ENCODE assay signal across 2 cellular contexts in the genomic region with DNA sequence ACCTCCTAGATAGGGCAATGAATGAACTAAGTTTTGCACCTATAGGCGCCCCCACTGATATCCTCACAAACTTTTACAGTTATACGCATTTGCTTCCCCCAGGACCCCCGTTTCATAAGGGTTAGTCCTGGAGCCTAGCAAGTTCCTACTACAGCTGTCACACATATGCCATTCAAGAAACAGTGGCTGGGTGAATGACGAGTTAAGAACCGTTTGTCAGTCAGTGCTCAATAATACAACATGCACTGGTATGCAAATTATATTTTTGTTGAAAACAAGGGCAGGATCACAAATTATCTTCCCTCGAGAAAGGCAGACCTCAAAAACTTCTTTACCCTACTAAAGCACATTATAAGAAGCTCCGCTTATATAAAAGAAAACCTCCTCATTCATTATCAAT.
TF ChIP-seq lines count a peak whose summit lies in the region.

No MANE protein-coding gene starts in this region.

TF ChIP-seq in IMR-90, 13 proteins besides CTCF, POLR2A, EP300 and RAD21:
- TF ChIP-seq MAFK (IDR thresholded peaks at IDR 0.05; ENCODE audit: low read depth, low read length) (no peak), BHLHE40 (IDR thresholded peaks at IDR 0.05; ENCODE audit: low read depth, low read length) (no peak), MXI1 (IDR thresholded peaks at IDR 0.05; ENCODE audit: borderline replicate concordance, low read depth, low read length) (no peak), USF2 (IDR thresholded peaks at IDR 0.05; ENCODE audit: low read depth, low read length) (no peak), CHD1 (IDR thresholded peaks at IDR 0.05; ENCODE audit: low read depth, low read length) (no peak), MAZ (IDR thresholded peaks at IDR 0.05; ENCODE audit: borderline replicate concordance, low read depth, low read length) (no peak), RCOR1 (IDR thresholded peaks at IDR 0.05; ENCODE audit: insufficient replicate concordance, low read length) (no peak), ELK1 (IDR thresholded peaks at IDR 0.05; ENCODE audit: borderline replicate concordance, low read depth, low read length) (no peak), FOS (IDR thresholded peaks at IDR 0.05; ENCODE audit: low read depth, low read length) (no peak), NFE2L2 (IDR thresholded peaks at IDR 0.05; ENCODE audit: low read depth, low read length) (no peak), SMC3 (IDR thresholded peaks at IDR 0.05; ENCODE audit: low read depth, low read length) (no peak), CEBPB (IDR thresholded peaks at IDR 0.05; ENCODE audit: low read depth, low read length) (no peak), RFX5 (IDR thresholded peaks at IDR 0.05; ENCODE audit: low read depth, low read length) (no peak)

TF ChIP-seq in H1, 55 proteins besides CTCF, POLR2A, EP300 and RAD21:
- TF ChIP-seq TEAD4 (IDR thresholded peaks at IDR 0.05; ENCODE audit: low read depth, low read length) = no peak
